Comparison of ENCODE assay signal across 14 cellular contexts in genomic region chr20:57439993-57440392, GRCh38. TPM values are rescaled to one million over a fixed set of nuclear protein-coding genes. Genes with fewer than 3 reads are reported as not detected.
A peak's percentile ranks its signal among the peaks of the same experiment; 100 is the strongest.
DNase-seq lines count a peak whose midpoint lies in the region; ATAC-seq, FAIRE-seq and TF ChIP-seq lines count a peak whose summit lies in the region.
"Had no signal": no experiment of that assay in that cellular context is flagged by ENCODE, and none has a peak within 500 bp of the region (broad histone marks: within the 10 kb centered on the region; RNA-seq: fewer than 3 reads in every experiment).

No MANE protein-coding gene starts in this region.

- 86 to 94% (median 92%) methylated on average over 7 of the region's 7 CpGs for WGBS in stomach, 5 donors
- WGBS in smooth muscle cell (ENCODE audit: low lambda C conversion rate): 98% methylated on average over 7 of the region's 7 CpGs

- no peak overlapping the region for H3K4me3 Mint-ChIP-seq in Calu3 (ENCODE audit: low read depth, unreplicated experiment)
- H3K4me3 Mint-ChIP-seq in astrocyte (ENCODE audit: unreplicated experiment): no peak overlapping the region
- H3K4me3 Mint-ChIP-seq in activated T-cell treated with anti-CD3 and anti-CD28 coated beads, Interleukin-2, amount 50 U/mL, for 4 hours: no peak overlapping the region
- H3K4me3 Mint-ChIP-seq: GM23338; immature natural killer cell; naive thymus-derived CD4-positive, alpha-beta T cell had no signal

- H3K27me3 Mint-ChIP-seq in Calu3 (ENCODE audit: unreplicated experiment) (peaks cover 24% of the 10 kb centered on the region), astrocyte (ENCODE audit: low read depth, unreplicated experiment) (peaks cover 15% of the 10 kb centered on the region)
- no peaks in the 10 kb centered on the region for H3K27me3 Mint-ChIP-seq in activated T-cell treated with anti-CD3 and anti-CD28 coated beads, Interleukin-2, amount 50 U/mL, for 4 hours (ENCODE audit: low read depth)

- TF ChIP-seq CTCF in Calu3 (IDR thresholded peaks at IDR 0.05; ENCODE audit: unreplicated experiment) (no peak), astrocyte (IDR thresholded peaks at IDR 0.05; ENCODE audit: insufficient read depth, low read depth, low read length) (no peak), lower lobe of right lung (IDR thresholded peaks at IDR 0.05) (no peak), stomach (IDR thresholded peaks at IDR 0.05) (no peak), GM20000 (IDR thresholded peaks at IDR 0.05; ENCODE audit: extremely low read depth, missing control alignments) (no peak), smooth muscle cell (IDR thresholded peaks at IDR 0.05; ENCODE audit: borderline replicate concordance, insufficient read depth, poor library complexity, severe bottlenecking) (no peak)

- H3K79me2 ChIP-seq in astrocyte (ENCODE audit: insufficient read depth, low read length): no peaks in the 10 kb centered on the region
- H3K79me2 ChIP-seq in smooth muscle cell (ENCODE audit: low read depth): no peaks in the 10 kb centered on the region

- H3K27me3 ChIP-seq in astrocyte (ENCODE audit: insufficient read depth, low read length) (peaks cover 6% of the 10 kb centered on the region), lower lobe of right lung (ENCODE audit: low read depth) (no peaks in the 10 kb centered on the region), stomach (no peaks in the 10 kb centered on the region), smooth muscle cell (ENCODE audit: low read depth) (no peaks in the 10 kb centered on the region)

- ATAC-seq in lower lobe of right lung: no peak
- no peak for ATAC-seq in activated T-cell treated with anti-CD3 and anti-CD28 coated beads, Interleukin-2, amount 50 U/mL, for 4 hours
- ATAC-seq: naive thymus-derived CD4-positive, alpha-beta T cell had no signal

- H2AFZ ChIP-seq in astrocyte (ENCODE audit: low read depth, low read length) (no peak overlapping the region), smooth muscle cell (ENCODE audit: low read depth) (no peak overlapping the region)
- H2AFZ ChIP-seq: GM23338 had no signal

- H3K4me3 ChIP-seq in astrocyte (ENCODE audit: insufficient read depth, low read depth, low read length) (no peak overlapping the region), lower lobe of right lung (no peak overlapping the region), stomach (no peak overlapping the region), smooth muscle cell (no peak overlapping the region)
- H3K4me3 ChIP-seq: GM23338 had no signal

- H3K27ac Mint-ChIP-seq in Calu3 (ENCODE audit: unreplicated experiment): peak overlapping the region; percentile 49
- peak overlapping the region; percentile 62 for H3K27ac Mint-ChIP-seq in astrocyte (ENCODE audit: unreplicated experiment)
- H3K27ac Mint-ChIP-seq: activated T-helper 2 cell treated with anti-CD3 and anti-CD28 coated beads, Interferon-gamma antibody, Interleukin-2, Interleukin-4, amounts not matched to agents 10 μg/mL and 5 μg/mL and 100 μg/mL, durations not matched to agents 14 hours and 24 hours and 36 hours; GM23338 had no signal

- H4K20me1 ChIP-seq in astrocyte (ENCODE audit: insufficient read depth, low read length) (no peaks in the 10 kb centered on the region), smooth muscle cell (ENCODE audit: low read depth) (no peaks in the 10 kb centered on the region)

- H3K9ac ChIP-seq in astrocyte (ENCODE audit: low read length) (no peak overlapping the region), smooth muscle cell (ENCODE audit: low read depth) (no peak overlapping the region)
- H3K9ac ChIP-seq: SK-N-SH had no signal

- FAIRE-seq in astrocyte (lab: Jason Lieb, UNC): no peak
- FAIRE-seq: colon had no signal

- H3K27ac ChIP-seq in astrocyte (ENCODE audit: low read depth, low read length): no peak overlapping the region
- peak overlapping the region; percentile 77 for H3K27ac ChIP-seq in lower lobe of right lung
- H3K27ac ChIP-seq in stomach: peak overlapping the region; percentile 66 to 93 (median 84)
- H3K27ac ChIP-seq in smooth muscle cell (ENCODE audit: low read depth): no peak overlapping the region

- H3F3A ChIP-seq in smooth muscle cell (ENCODE audit: low read depth): no peaks in the 10 kb centered on the region

- no peak for TF ChIP-seq POLR2A in stomach (IDR thresholded peaks at IDR 0.05)

- H3K4me1 Mint-ChIP-seq in Calu3 (ENCODE audit: low read depth, unreplicated experiment) (peaks cover 27% of the 10 kb centered on the region), astrocyte (ENCODE audit: low read depth, unreplicated experiment) (peaks cover 4% of the 10 kb centered on the region)
- H3K4me1 Mint-ChIP-seq in activated T-cell treated with anti-CD3 and anti-CD28 coated beads, Interleukin-2, amount 50 U/mL, for 4 hours (ENCODE audit: low read depth): peaks cover 14% of the 10 kb centered on the region

- H3K36me3 Mint-ChIP-seq in Calu3 (ENCODE audit: insufficient read depth, unreplicated experiment) (peaks cover 17% of the 10 kb centered on the region), astrocyte (ENCODE audit: low read depth, unreplicated experiment) (no peaks in the 10 kb centered on the region)
- H3K36me3 Mint-ChIP-seq in activated T-cell treated with anti-CD3 and anti-CD28 coated beads, Interleukin-2, amount 50 U/mL, for 4 hours (ENCODE audit: insufficient read depth): no peaks in the 10 kb centered on the region
- H3K36me3 Mint-ChIP-seq: immature natural killer cell had no signal

- CTCF ChIA-PET in Calu3 (lab: Charles Lee): interaction anchor here (0.6 to 1.6 kb wide), 2 partner anchors 51 to 54 kb away, joined by 3 read pairs; no protein-coding TSS in a partner anchor

- H3K4me2 ChIP-seq in astrocyte (ENCODE audit: low read length) (no peak overlapping the region), smooth muscle cell (no peak overlapping the region)
- H3K4me2 ChIP-seq: GM23338, SK-N-SH had no signal

- H3K9me3 ChIP-seq in astrocyte (ENCODE audit: insufficient read depth, low read depth, low read length) (no peaks in the 10 kb centered on the region), lower lobe of right lung (no peaks in the 10 kb centered on the region), stomach (no peaks in the 10 kb centered on the region), smooth muscle cell (replicated peaks; ENCODE audit: low read depth) (no peaks in the 10 kb centered on the region)
- H3K9me3 ChIP-seq: SK-N-SH had no signal

- no peak for TF ChIP-seq EP300 in stomach (IDR thresholded peaks at IDR 0.05)

- DNase-seq in Calu3 (no peak), astrocyte (ENCODE audit: low read depth) (no peak), lower lobe of right lung (no peak), stomach (no peak), GM20000 (ENCODE audit: low spot score) (no peak), smooth muscle cell (lab: John Stamatoyannopoulos, UW; ENCODE audit: unreplicated experiment) (no peak)
- no peak for DNase-seq in activated T-cell treated with anti-CD3 and anti-CD28 coated beads, Interleukin-2, amount 50 U/mL, for 4 hours
- DNase-seq in activated CD4-positive, CD25-positive, alpha-beta regulatory T cell treated with anti-CD3 and anti-CD28 coated beads, Interleukin-2, amount 50 U/mL, for 72 hours: no peak
- DNase-seq: immature natural killer cell; naive thymus-derived CD4-positive, alpha-beta T cell; SK-N-SH had no signal

- intact Hi-C loops in Calu3 (cut with micrococcal nuclease; ENCODE audit: unreplicated experiment): loop anchor here (5.0 kb wide), 2 partner anchors 52 to 53 kb away; no protein-coding TSS in a partner anchor
- intact Hi-C loops in lower lobe of right lung (cut with DNase I): no loop called here
- intact Hi-C loops in stomach (cut with DNase I; ENCODE audit: low total_unique reads): no loop called here

- peaks cover 3% of the 10 kb centered on the region for H3K4me1 ChIP-seq in astrocyte (ENCODE audit: insufficient read depth, low read length)
- H3K4me1 ChIP-seq in lower lobe of right lung: peaks cover 41% of the 10 kb centered on the region
- peaks cover 40 to 80% (median 61%) of the 10 kb centered on the region in 4 donors for H3K4me1 ChIP-seq in stomach
- peaks cover 12% of the 10 kb centered on the region for H3K4me1 ChIP-seq in smooth muscle cell (ENCODE audit: low read depth)

- no TSS peak for BruUV-seq in Calu3 (replicated peaks; lab: Mats Ljungman, UMichigan)

- H3K36me3 ChIP-seq in astrocyte (ENCODE audit: insufficient read depth, low read length) (no peaks in the 10 kb centered on the region), lower lobe of right lung (no peaks in the 10 kb centered on the region), stomach (no peaks in the 10 kb centered on the region), smooth muscle cell (ENCODE audit: low read depth) (no peaks in the 10 kb centered on the region)

- peaks cover 3% of the 10 kb centered on the region for H3K9me3 Mint-ChIP-seq in Calu3 (ENCODE audit: low read depth, unreplicated experiment)
- peaks cover 6% of the 10 kb centered on the region for H3K9me3 Mint-ChIP-seq in astrocyte (ENCODE audit: unreplicated experiment)
- H3K9me3 Mint-ChIP-seq in activated T-cell treated with anti-CD3 and anti-CD28 coated beads, Interleukin-2, amount 50 U/mL, for 4 hours: no peaks in the 10 kb centered on the region
- H3K9me3 Mint-ChIP-seq: activated T-helper 2 cell treated with anti-CD3 and anti-CD28 coated beads, Interferon-gamma antibody, Interleukin-2, Interleukin-4, amounts not matched to agents 10 μg/mL and 5 μg/mL and 100 μg/mL, durations not matched to agents 14 hours and 24 hours and 36 hours; GM23338; immature natural killer cell had no signal

RNA-seq across cellular contexts. Expression of gene RBM38, which starts 48.8 kb away (rescaled TPM):
- total RNA-seq in Calu3 (2022): 29.5 and 32.0 TPM in 2 replicates
- 33.8 and 43.5 TPM in 2 replicates for total RNA-seq in astrocyte
- total RNA-seq in lower lobe of right lung: 15.5 TPM
- 10 to 100 TPM in 4 of 5 donors, 1 to 10 TPM in 1; 5.3 to 37.8 (median 13.6) TPM for total RNA-seq in stomach
- polyA plus RNA-seq in stomach: 10 to 100 TPM; 15.8 to 25.2 (median 17.0) TPM
- total RNA-seq in smooth muscle cell: 12.7 and 15.2 TPM in 2 replicates
- 12.0 and 15.7 TPM in 2 replicates for polyA plus RNA-seq in smooth muscle cell
- total RNA-seq in activated T-cell treated with anti-CD3 and anti-CD28 coated beads, Interleukin-2, amount 50 U/mL, for 4 hours: 100 to 1,000 TPM; 123 to 172 (median 129) TPM

Comparison
In these comparisons a context has a peak if more than half of its experiments do, and no peak if none do; other contexts are left out.
1. H3K27ac ChIP-seq: peak in lower lobe of right lung (single experiment) and stomach (5 of 5); none in astrocyte (single experiment) and smooth muscle cell (single experiment).